Comparison of ENCODE assay signal across 20 cellular contexts in the genomic region with DNA sequence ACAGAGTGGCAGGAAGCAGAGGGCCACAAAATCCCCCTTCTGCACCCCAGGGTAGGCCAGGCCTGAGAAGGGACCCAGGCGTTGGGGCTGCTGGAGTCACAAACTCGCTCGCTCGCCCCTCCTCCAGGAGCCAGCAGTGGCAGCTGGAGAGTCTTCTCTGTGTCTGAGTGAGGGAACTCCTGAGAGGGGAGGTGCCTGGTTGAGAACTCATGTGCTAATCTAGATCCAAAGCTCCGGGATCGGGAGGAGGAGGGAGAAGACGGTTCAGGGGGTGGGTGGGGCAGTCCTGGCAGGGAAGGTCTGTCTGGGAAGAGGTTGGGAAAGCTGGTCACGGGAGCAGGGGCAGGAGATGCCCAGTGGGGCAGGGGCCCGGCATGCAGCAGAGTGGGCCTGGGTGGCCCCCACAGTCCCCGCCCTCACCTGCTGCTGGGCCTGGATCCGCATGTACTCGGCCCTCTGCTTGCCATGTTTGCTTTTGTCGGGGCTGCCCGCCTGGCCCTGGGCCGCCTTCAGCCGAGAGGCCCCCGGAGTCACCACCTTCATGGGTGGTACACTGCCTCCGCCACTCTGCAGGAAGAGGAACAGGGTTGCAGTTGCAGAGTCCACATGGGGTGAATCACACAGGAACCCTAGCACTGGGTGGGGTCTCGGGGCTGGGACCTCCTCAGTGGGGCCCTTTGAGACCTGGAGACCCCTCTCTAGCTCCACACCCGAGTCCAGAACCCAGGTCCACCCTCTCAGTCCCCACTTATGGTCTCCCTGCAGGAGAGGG.
DNase-seq lines count a peak whose midpoint lies in the region; ATAC-seq and TF ChIP-seq lines count a peak whose summit lies in the region.
"Had no signal": no experiment of that assay in that cellular context is flagged by ENCODE, and none has a peak within 500 bp of the region (broad histone marks: within the 10 kb centered on the region; RNA-seq: fewer than 3 reads in every experiment).

No MANE protein-coding gene starts in this region.

- H3K4me3 Mint-ChIP-seq in WTC11 = no peak overlapping the region
- H3K4me3 Mint-ChIP-seq: B cell; CD4-positive, CD25-positive, alpha-beta regulatory T cell had no signal

- no peak overlapping the region for H4K91ac ChIP-seq in neuronal stem cell (ENCODE audit: low read depth, low read length, poor library complexity)

- intact Hi-C loops in colonic mucosa (cut with DNase I) = no loop called here

- peak overlapping the region; percentile 75 for H2BK5ac ChIP-seq in neuronal stem cell (ENCODE audit: low read length)

- H3K9ac ChIP-seq in BLaER1 treated with 17β-estradiol and CSF1 and Interleukin-3, amounts not matched to agents 10 nM and 100 nM = no peak overlapping the region
- H3K9ac ChIP-seq in neuronal stem cell (ENCODE audit: low read depth, low read length, poor library complexity) = no peak overlapping the region
- H3K9ac ChIP-seq in colonic mucosa (ENCODE audit: low read depth in 2 of 2, low read length in 2 of 2) = no peak overlapping the region

- peak; percentile 48 for DNase-seq in HT-29 (ENCODE audit: low spot score)
- no peak for DNase-seq in WTC11 (ENCODE audit: low spot score)
- DNase-seq in neuronal stem cell (ENCODE audit: low spot score) = no peak
- DNase-seq in NCI-H2227 (lab: John Stamatoyannopoulos, UW; ENCODE audit: unreplicated experiment) = no peak
- DNase-seq in BE2C = no peak
- DNase-seq in colonic mucosa = no peak
- DNase-seq: CD4-positive, CD25-positive, alpha-beta regulatory T cell; COR-L47; DMS153; HCEC 1CT; MG63; NCI-H1417; NCI-H1694 treated with DMSO at 0.1 percent for 48 hours; NCI-H2107; NCI-H774; T-helper 1 cell had no signal

- H3K4me2 ChIP-seq in BLaER1 treated with 17β-estradiol and CSF1 and Interleukin-3, amounts not matched to agents 10 nM and 100 nM = peak overlapping the region in 7 of 11 experiments; percentile 15 to 44 (median 31); a peak in 8 of 22 replicates
- H3K4me2 ChIP-seq in neuronal stem cell (ENCODE audit: insufficient read depth, low read length, poor library complexity, severe bottlenecking) = no peak overlapping the region

- peaks cover 18% of the 10 kb centered on the region for H3K4me1 Mint-ChIP-seq in WTC11
- H3K4me1 Mint-ChIP-seq: B cell had no signal

- peak; percentile 51 for ATAC-seq in WTC11

- no peak for TF ChIP-seq CTCF in WTC11 (IDR thresholded peaks at IDR 0.05)
- TF ChIP-seq CTCF in BE2C (IDR thresholded peaks at IDR 0.05; ENCODE audit: low read depth, low read length) = no peak
- no peak for TF ChIP-seq CTCF in colonic mucosa (IDR thresholded peaks at IDR 0.05)

- H3K18ac ChIP-seq in neuronal stem cell (ENCODE audit: low read length) = peak overlapping the region; percentile 48

- POLR2A ChIA-PET in WTC11 (lab: Charles Lee) = no interaction called here

- no peaks in the 10 kb centered on the region for H3K36me3 ChIP-seq in BLaER1 treated with 17β-estradiol and CSF1 and Interleukin-3, amounts not matched to agents 10 nM and 100 nM
- H3K36me3 ChIP-seq in neuronal stem cell (replicated peaks in 1 of 2; ENCODE audit: control insufficient read depth in 2 of 2, insufficient read depth in 2 of 2, low read length in 2 of 2) (peaks cover 0 to 3% of the 10 kb centered on the region in 2 donors), BE2C (no peaks in the 10 kb centered on the region), colonic mucosa (no peaks in the 10 kb centered on the region)
- H3K36me3 ChIP-seq: MG63, Peyer's patch, SJSA1 had no signal

- H3K4me3 ChIP-seq in BLaER1 treated with 17β-estradiol and CSF1 and Interleukin-3, amounts not matched to agents 10 nM and 100 nM = no peak overlapping the region
- H3K4me3 ChIP-seq in neuronal stem cell (ENCODE audit: low read length in 2 of 2) (no peak overlapping the region), BE2C (ENCODE audit: low read depth, low read length) (no peak overlapping the region), colonic mucosa (no peak overlapping the region)
- H3K4me3 ChIP-seq: MG63, Peyer's patch, SJSA1 had no signal

- H3K23ac ChIP-seq in neuronal stem cell (ENCODE audit: low read depth, low read length, poor library complexity) = no peak overlapping the region

- no peak overlapping the region for H2AFZ ChIP-seq in neuronal stem cell (ENCODE audit: low read length)

- H3K27me3 ChIP-seq in BLaER1 treated with 17β-estradiol and CSF1 and Interleukin-3, amounts not matched to agents 10 nM and 100 nM = 0 out of 22 replicates have a peak, but pooled peaks cover 0 to 5% (median 0%) of the 10 kb centered on the region in 11 experiments
- H3K27me3 ChIP-seq in neuronal stem cell (ENCODE audit: control insufficient read depth in 3 of 3, insufficient read depth in 3 of 3, low read depth in 1 of 3, low read length in 3 of 3) (no peaks in the 10 kb centered on the region), BE2C (no peaks in the 10 kb centered on the region), colonic mucosa (no peaks in the 10 kb centered on the region)
- H3K27me3 ChIP-seq: MG63, Peyer's patch, SJSA1 had no signal

- CTCF ChIA-PET in WTC11 (lab: Charles Lee) = interaction anchor here (0.6 to 19.6 kb wide), 17 partner anchors 9 to 192 kb away, joined by 3 to 341 read pairs (median 3); no protein-coding TSS in a partner anchor

- H3K79me1 ChIP-seq in neuronal stem cell (ENCODE audit: low read depth, low read length) = no peaks in the 10 kb centered on the region

- no peak overlapping the region for H4K8ac ChIP-seq in neuronal stem cell (ENCODE audit: low read depth, low read length)

- peaks cover 2% of the 10 kb centered on the region; the same call in 1 of the 2 replicates for H3K27me3 Mint-ChIP-seq in WTC11 (ENCODE audit: low read depth)

- H2BK120ac ChIP-seq in neuronal stem cell (ENCODE audit: low read depth, low read length) = no peak overlapping the region

- no peak overlapping the region for H2BK15ac ChIP-seq in neuronal stem cell (ENCODE audit: low read length)

- H3K14ac ChIP-seq in neuronal stem cell (ENCODE audit: low read length) = no peak overlapping the region

- H2AK5ac ChIP-seq in neuronal stem cell (ENCODE audit: low read depth, low read length) = peak overlapping the region; percentile 74

- H3K27ac Mint-ChIP-seq in WTC11 = no peak overlapping the region
- H3K27ac Mint-ChIP-seq: B cell; CD4-positive, CD25-positive, alpha-beta regulatory T cell had no signal

- H3K36me3 Mint-ChIP-seq in WTC11 = no peaks in the 10 kb centered on the region
- H3K36me3 Mint-ChIP-seq: CD4-positive, CD25-positive, alpha-beta regulatory T cell had no signal

- H3K4me1 ChIP-seq in BLaER1 treated with 17β-estradiol and CSF1 and Interleukin-3, amounts not matched to agents 10 nM and 100 nM = peaks cover 6 to 21% (median 13%) of the 10 kb centered on the region in 10 experiments; a peak in 17 of 20 replicates
- no peaks in the 10 kb centered on the region for H3K4me1 ChIP-seq in neuronal stem cell (ENCODE audit: control insufficient read depth in 2 of 2, insufficient read depth in 1 of 2, low read depth in 1 of 2, low read length in 2 of 2)
- H3K4me1 ChIP-seq in BE2C = no peaks in the 10 kb centered on the region
- no peaks in the 10 kb centered on the region for H3K4me1 ChIP-seq in colonic mucosa
- H3K4me1 ChIP-seq: Peyer's patch, SJSA1 had no signal

- H3K4ac ChIP-seq in neuronal stem cell (ENCODE audit: low read length) = no peak overlapping the region

- H3K9me3 Mint-ChIP-seq in WTC11 = no peaks in the 10 kb centered on the region

- no peak overlapping the region for H2BK12ac ChIP-seq in neuronal stem cell (ENCODE audit: low read length)

- no peaks in the 10 kb centered on the region; a peak in 2 of 22 replicates for H4K20me1 ChIP-seq in BLaER1 treated with 17β-estradiol and CSF1 and Interleukin-3, amounts not matched to agents 10 nM and 100 nM

- no CpG with 5 or more reads among the region's 20 CpGs for WGBS in neuronal stem cell (ENCODE audit: extremely low coverage in 2 of 2, insufficient read length in 2 of 2, insufficient replicate concordance in 1 of 2), 2 donors

- H3K9me3 ChIP-seq in BLaER1 treated with 17β-estradiol and CSF1 and Interleukin-3, amounts not matched to agents 10 nM and 100 nM (replicated peaks in 1 of 11) = no peaks in the 10 kb centered on the region
- H3K9me3 ChIP-seq in neuronal stem cell (replicated peaks in 1 of 2; ENCODE audit: control insufficient read depth in 2 of 2, insufficient read depth in 1 of 2, low read depth in 1 of 2, low read length in 2 of 2) (no peaks in the 10 kb centered on the region), BE2C (no peaks in the 10 kb centered on the region), colonic mucosa (no peaks in the 10 kb centered on the region)
- H3K9me3 ChIP-seq: MG63, Peyer's patch, SJSA1 had no signal

- no peak overlapping the region for H3K27ac ChIP-seq in BLaER1 treated with 17β-estradiol and CSF1 and Interleukin-3, amounts not matched to agents 10 nM and 100 nM
- H3K27ac ChIP-seq in neuronal stem cell (replicated peaks; ENCODE audit: low read length) = no peak overlapping the region
- H3K27ac ChIP-seq in colonic mucosa = no peak overlapping the region
- H3K27ac ChIP-seq: Peyer's patch, SJSA1 had no signal

TF ChIP-seq in WTC11, 78 proteins besides CTCF, POLR2A, EP300 and RAD21 (continues in another document):
- TF ChIP-seq JUN (CRISPR knock-in tag; IDR thresholded peaks at IDR 0.05) (no peak), USF1 (CRISPR knock-in tag; IDR thresholded peaks at IDR 0.05) (no peak), ZNF396 (CRISPR knock-in tag; IDR thresholded peaks at IDR 0.05; ENCODE audit: borderline replicate concordance) (no peak), ZNF121 (CRISPR knock-in tag; IDR thresholded peaks at IDR 0.05) (no peak), TEAD4 (CRISPR knock-in tag; IDR thresholded peaks at IDR 0.05) (no peak), FOXP1 (CRISPR knock-in tag; IDR thresholded peaks at IDR 0.05; ENCODE audit: borderline replicate concordance) (0 out of 2 replicates have a peak, but pooled peaks have one; percentile 18)
